1 cellular context compared by ENCODE assay signal in genomic region chr19:48933382-48933932, GRCh38.
TF ChIP-seq lines count a peak whose summit lies in the region.

Gene DHDH (plus strand): TSS chr19:48933699. CDS start chr19:48933722, 23 bp downstream.

TF ChIP-seq in K562, 482 proteins besides CTCF, POLR2A, EP300 and RAD21 (continued from another document and continues in another):
- TF ChIP-seq FIP1L1 (IDR thresholded peaks at IDR 0.05; ENCODE audit: low read depth, low read length, poor library complexity, severe bottlenecking) = no peak
- TF ChIP-seq PCBP1 (IDR thresholded peaks at IDR 0.05; ENCODE audit: low read depth, low read length, poor library complexity, severe bottlenecking) = no peak
- peak; percentile 85 for TF ChIP-seq POLR2G (IDR thresholded peaks at IDR 0.05; ENCODE audit: low read depth, low read length)
- TF ChIP-seq MBD2 (IDR thresholded peaks at IDR 0.05; ENCODE audit: borderline replicate concordance, low read depth) = peak; percentile 41; the same call in 1 of the 2 replicates
- no peak for TF ChIP-seq SRSF7 (optimal IDR thresholded peaks at IDR 0.05; ENCODE audit: low read depth, low read length)
- TF ChIP-seq HMBOX1 (IDR thresholded peaks at IDR 0.05) = peak; percentile 56; the same call in 1 of the 2 replicates
- TF ChIP-seq SAP30 (IDR thresholded peaks at IDR 0.05; ENCODE audit: borderline replicate concordance, insufficient read depth, low read depth, low read length, poor library complexity, severe bottlenecking) = peak; percentile 36
- no peak for TF ChIP-seq NCOA4 (IDR thresholded peaks at IDR 0.05; ENCODE audit: partially characterized antibody)
- TF ChIP-seq ATF7 (IDR thresholded peaks at IDR 0.05) = 0 out of 2 replicates have a peak, but pooled peaks have one; percentile 52
- 0 out of 2 replicates have a peak, but pooled peaks have one; percentile 3 for TF ChIP-seq DEAF1 (CRISPR knock-in tag; IDR thresholded peaks at IDR 0.05)
- peak; percentile 83 for TF ChIP-seq L3MBTL2 (IDR thresholded peaks at IDR 0.05)
- TF ChIP-seq TCF7L2 (IDR thresholded peaks at IDR 0.05; ENCODE audit: low read depth, low read length) = no peak
- peak; percentile 48; the same call in 1 of the 2 replicates for TF ChIP-seq DPF2 (IDR thresholded peaks at IDR 0.05)
- no peak for TF ChIP-seq PHTF2 (CRISPR knock-in tag; IDR thresholded peaks at IDR 0.05)
- TF ChIP-seq ELF4 (CRISPR knock-in tag; IDR thresholded peaks at IDR 0.05) = peak; percentile 9; the same call in 1 of the 2 replicates
- peak in 1 of 2 experiments; percentile 64; a peak in 1 of 4 replicates for TF ChIP-seq RCOR1 (IDR thresholded peaks at IDR 0.05; ENCODE audit: borderline replicate concordance in 1 of 2, low read depth in 2 of 2, low read length in 2 of 2)
- no peak for TF ChIP-seq MAFK (IDR thresholded peaks at IDR 0.05; ENCODE audit: low read length)
- TF ChIP-seq ZC3H11A (IDR thresholded peaks at IDR 0.05; ENCODE audit: low read depth, low read length) = no peak
- peak; percentile 98 for TF ChIP-seq HNRNPLL (IDR thresholded peaks at IDR 0.05; ENCODE audit: low read depth, low read length, poor library complexity, severe bottlenecking)
- no peak for TF ChIP-seq ATF1 (CRISPR knock-in tag; IDR thresholded peaks at IDR 0.05)
- TF ChIP-seq ATF1 (tag; IDR thresholded peaks at IDR 0.05) = peak; percentile 67
- TF ChIP-seq KLF10 (CRISPR knock-in tag; IDR thresholded peaks at IDR 0.05) = no peak
- TF ChIP-seq ZBTB7A (IDR thresholded peaks at IDR 0.05; ENCODE audit: borderline replicate concordance, control insufficient read depth, low read depth, low read length) = no peak; the same call in 1 of the 2 replicates
- TF ChIP-seq HSF4 (CRISPR knock-in tag; IDR thresholded peaks at IDR 0.05; ENCODE audit: borderline replicate concordance) = no peak
- TF ChIP-seq STAT6 (CRISPR knock-in tag; IDR thresholded peaks at IDR 0.05) = 0 out of 2 replicates have a peak, but pooled peaks have one; percentile 58
- TF ChIP-seq PML (IDR thresholded peaks at IDR 0.05; ENCODE audit: low read length) = 0 out of 2 replicates have a peak, but pooled peaks have one; percentile 14
- TF ChIP-seq ARID3B (CRISPR knock-in tag; IDR thresholded peaks at IDR 0.05; ENCODE audit: borderline replicate concordance) = no peak
- 0 out of 4 replicates have a peak, but pooled peaks of 1 of the 2 experiments have one; percentile 34 for TF ChIP-seq FOXA3 (CRISPR knock-in tag; conservative IDR thresholded peaks at IDR 0.05 in 1 of 2, IDR thresholded peaks at IDR 0.05 in 1 of 2)
- TF ChIP-seq KDM5B (IDR thresholded peaks at IDR 0.05; ENCODE audit: insufficient replicate concordance, low read depth, low read length) = peak; percentile 64
- TF ChIP-seq PREB (CRISPR knock-in tag; IDR thresholded peaks at IDR 0.05) = no peak
- TF ChIP-seq ZNF583 (CRISPR knock-in tag; IDR thresholded peaks at IDR 0.05) = no peak
- peak; percentile 60 for TF ChIP-seq MGA (IDR thresholded peaks at IDR 0.05)
- TF ChIP-seq ZBTB17 (CRISPR knock-in tag; IDR thresholded peaks at IDR 0.05) = 0 out of 2 replicates have a peak, but pooled peaks have one; percentile 53
- no peak for TF ChIP-seq ZC3H4 (CRISPR knock-in tag; IDR thresholded peaks at IDR 0.05; ENCODE audit: borderline replicate concordance)
- TF ChIP-seq VEZF1 (CRISPR knock-in tag; IDR thresholded peaks at IDR 0.05) = peak; percentile 47; the same call in 1 of the 2 replicates
- no peak for TF ChIP-seq CREBBP (IDR thresholded peaks at IDR 0.05; ENCODE audit: low read depth, low read length)
- no peak for TF ChIP-seq HES1 (IDR thresholded peaks at IDR 0.05; ENCODE audit: low read depth)
- peak; percentile 55; the same call in 1 of the 2 replicates for TF ChIP-seq CREM (IDR thresholded peaks at IDR 0.05; ENCODE audit: low read depth)
